In the genomic region with DNA sequence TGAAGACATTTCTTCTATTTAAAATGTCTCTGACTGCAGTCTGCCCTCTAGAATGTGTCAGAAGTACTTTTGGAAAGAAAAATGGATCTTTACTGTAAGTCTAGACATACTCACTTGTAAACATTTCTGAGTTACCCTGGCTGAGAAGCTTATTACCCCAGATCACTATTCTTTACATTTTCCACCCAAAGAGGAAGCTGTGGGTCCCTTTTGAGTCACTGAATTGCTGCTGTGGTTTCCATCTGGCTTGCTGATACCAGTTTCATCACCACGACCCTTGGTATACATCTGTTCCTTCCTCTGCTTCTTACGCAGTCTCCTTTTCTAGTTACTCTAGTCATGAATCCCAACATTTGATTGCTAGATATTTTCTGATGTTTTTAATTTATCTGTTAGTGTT, we compare ENCODE assay signal across 10 cellular contexts. TPM values are rescaled to one million over a fixed set of nuclear protein-coding genes. Genes with fewer than 3 reads are reported as not detected.
DNase-seq lines count a peak whose midpoint lies in the region; ATAC-seq and TF ChIP-seq lines count a peak whose summit lies in the region.
"Had no signal": no experiment of that assay in that cellular context is flagged by ENCODE, and none has a peak within 500 bp of the region (broad histone marks: within the 10 kb centered on the region; RNA-seq: fewer than 3 reads in every experiment).

No MANE protein-coding gene starts in this region.

- H3F3A ChIP-seq in SK-N-SH (replicated peaks; ENCODE audit: insufficient read depth): no peaks in the 10 kb centered on the region

- H3K27ac ChIP-seq in SK-N-SH (ENCODE audit: low read depth in 2 of 2, low read length in 1 of 2): no peak overlapping the region

- no peak for TF ChIP-seq CTCF in NB4 (IDR thresholded peaks at IDR 0.05; ENCODE audit: low read depth, low read length)
- no peak for TF ChIP-seq CTCF in SK-N-SH (IDR thresholded peaks at IDR 0.05)
- TF ChIP-seq CTCF in WTC11 (IDR thresholded peaks at IDR 0.05): no peak

- CTCF ChIA-PET in SK-N-SH (lab: Yijun Ruan, JAX) (interaction anchor here (1.5 kb wide), 1 partner anchor 51 kb away, joined by 4 read pairs; no protein-coding TSS in a partner anchor), WTC11 (lab: Charles Lee) (interaction anchor here (2.3 kb wide), 1 partner anchor 51 kb away, joined by 8 read pairs; no protein-coding TSS in a partner anchor)

- no peak overlapping the region for H3K9ac ChIP-seq in SK-N-SH

- no peak overlapping the region for H3K4me2 ChIP-seq in SK-N-SH

- ATAC-seq in GM18867 (IDR thresholded peaks at IDR 0.05; ENCODE audit: unreplicated experiment) (peak; percentile 98), HG02623 (IDR thresholded peaks at IDR 0.05; ENCODE audit: unreplicated experiment) (peak; percentile 99), WTC11 (no peak)
- ATAC-seq: K562 had no signal

- intact Hi-C loops in dendritic cell treated with granulocyte-macrophage colony-stimulating factor and Interleukin-4, amounts not matched to agents 40 ng/mL and 50 ng/mL, for 4 days (cut with micrococcal nuclease): no loop called here

- POLR2A ChIA-PET in SK-N-SH (lab: Yijun Ruan, JAX) (no interaction called here), WTC11 (lab: Charles Lee) (no interaction called here)

- H3K9me2 ChIP-seq in SK-N-SH: no peaks in the 10 kb centered on the region

- DNase-seq in NB4 (ENCODE audit: low read depth) (peak; percentile 93), NCI-H748 (lab: John Stamatoyannopoulos, UW; ENCODE audit: unreplicated experiment) (no peak), cerebellum (ENCODE audit: low spot score) (no peak), SK-N-SH (no peak), WTC11 (ENCODE audit: low spot score) (no peak)

- 3% methylated on average over 1 of the region's 2 CpGs for WGBS in SK-N-SH (ENCODE audit: low lambda C conversion rate)

- peaks cover 49% of the 10 kb centered on the region for H3K4me1 Mint-ChIP-seq in dendritic cell treated with granulocyte-macrophage colony-stimulating factor and Interleukin-4, amounts not matched to agents 40 ng/mL and 50 ng/mL, for 4 days (ENCODE audit: low read depth)
- H3K4me1 Mint-ChIP-seq in WTC11: peaks cover 10% of the 10 kb centered on the region

- TF ChIP-seq EP300 in SK-N-SH (IDR thresholded peaks at IDR 0.05; ENCODE audit: borderline replicate concordance in 1 of 2, low read depth in 1 of 2, low read length in 1 of 2): no peak

- H2AFZ ChIP-seq in SK-N-SH (ENCODE audit: low read depth): no peak overlapping the region

- H3K4me3 Mint-ChIP-seq in dendritic cell treated with granulocyte-macrophage colony-stimulating factor and Interleukin-4, amounts not matched to agents 40 ng/mL and 50 ng/mL, for 4 days: no peak overlapping the region
- H3K4me3 Mint-ChIP-seq in WTC11: no peak overlapping the region

- H3K36me3 ChIP-seq in SK-N-SH (replicated peaks in 1 of 2; ENCODE audit: control insufficient read depth in 1 of 2, insufficient read depth in 2 of 2, low read length in 1 of 2): no peaks in the 10 kb centered on the region

- TF ChIP-seq RAD21 in SK-N-SH (IDR thresholded peaks at IDR 0.05; ENCODE audit: low read length): no peak

- no peaks in the 10 kb centered on the region for H3K79me2 ChIP-seq in SK-N-SH (ENCODE audit: insufficient read depth)

- H3K9me3 ChIP-seq in SK-N-SH: no peaks in the 10 kb centered on the region

- H3K9me3 Mint-ChIP-seq in dendritic cell treated with granulocyte-macrophage colony-stimulating factor and Interleukin-4, amounts not matched to agents 40 ng/mL and 50 ng/mL, for 4 days: peaks cover 7% of the 10 kb centered on the region
- peaks cover 13% of the 10 kb centered on the region for H3K9me3 Mint-ChIP-seq in WTC11

- peaks cover 14% of the 10 kb centered on the region for H3K27me3 Mint-ChIP-seq in dendritic cell treated with granulocyte-macrophage colony-stimulating factor and Interleukin-4, amounts not matched to agents 40 ng/mL and 50 ng/mL, for 4 days
- no peaks in the 10 kb centered on the region; the same call in 1 of the 2 replicates for H3K27me3 Mint-ChIP-seq in WTC11 (ENCODE audit: low read depth)

- TF ChIP-seq POLR2A in NB4 (IDR thresholded peaks at IDR 0.05; ENCODE audit: extremely low read depth, insufficient read length): no peak

- H3K27ac Mint-ChIP-seq in dendritic cell treated with granulocyte-macrophage colony-stimulating factor and Interleukin-4, amounts not matched to agents 40 ng/mL and 50 ng/mL, for 4 days: peak overlapping the region; percentile 91
- H3K27ac Mint-ChIP-seq in WTC11: no peak overlapping the region

- H3K4me1 ChIP-seq in SK-N-SH (ENCODE audit: control insufficient read depth in 1 of 2, insufficient read depth in 2 of 2, low read depth in 1 of 2, low read length in 1 of 2): no peaks in the 10 kb centered on the region

- H3K36me3 Mint-ChIP-seq in dendritic cell treated with granulocyte-macrophage colony-stimulating factor and Interleukin-4, amounts not matched to agents 40 ng/mL and 50 ng/mL, for 4 days (ENCODE audit: low read depth): no peaks in the 10 kb centered on the region
- peaks cover 9% of the 10 kb centered on the region for H3K36me3 Mint-ChIP-seq in WTC11

- H3K4me3 ChIP-seq in NB4 (ENCODE audit: low read depth, low read length) (no peak overlapping the region), SK-N-SH (ENCODE audit: low read depth in 2 of 2, low read length in 1 of 2) (no peak overlapping the region)
- H3K4me3 ChIP-seq: K562 had no signal

- no peaks in the 10 kb centered on the region for H4K20me1 ChIP-seq in SK-N-SH (ENCODE audit: insufficient read depth)

- no peaks in the 10 kb centered on the region for H3K27me3 ChIP-seq in SK-N-SH (ENCODE audit: insufficient read depth)

TF ChIP-seq in SK-N-SH, 30 proteins besides CTCF, POLR2A, EP300 and RAD21 (continues in another document):
- TF ChIP-seq TAF1 (IDR thresholded peaks at IDR 0.05; ENCODE audit: borderline replicate concordance, low read depth, low read length): no peak
- no peak for TF ChIP-seq FOSL2 (IDR thresholded peaks at IDR 0.05; ENCODE audit: borderline replicate concordance, low read depth)
- no peak for TF ChIP-seq GABPA (IDR thresholded peaks at IDR 0.05; ENCODE audit: low read depth)
- no peak for TF ChIP-seq IRF3 (IDR thresholded peaks at IDR 0.05; ENCODE audit: low read depth, low read length)
- TF ChIP-seq MXI1 (IDR thresholded peaks at IDR 0.05; ENCODE audit: low read depth, low read length): no peak
- TF ChIP-seq MAX (IDR thresholded peaks at IDR 0.05; ENCODE audit: low read depth): no peak
- no peak for TF ChIP-seq SIN3A (IDR thresholded peaks at IDR 0.05; ENCODE audit: borderline replicate concordance, low read depth, low read length)

TF ChIP-seq in WTC11, 78 proteins besides CTCF, POLR2A, EP300 and RAD21:
- TF ChIP-seq PREB (CRISPR knock-in tag; IDR thresholded peaks at IDR 0.05; ENCODE audit: borderline replicate concordance) (no peak), HMGXB4 (CRISPR knock-in tag; IDR thresholded peaks at IDR 0.05) (no peak)

RNA-seq across cellular contexts. Expression of gene CLEC4D, which starts 20.2 kb away (rescaled TPM):
- not detected for total RNA-seq in cerebellum
- polyA plus RNA-seq in SK-N-SH (2012; rRNA removed): not detected in 2 replicates
- not detected in 2 replicates for polyA plus RNA-seq in SK-N-SH (2012; cell fraction: cytosol; rRNA removed)
- polyA plus RNA-seq in SK-N-SH (2012; cell fraction: nucleus; rRNA removed): not detected in 2 replicates
- 0.09 to 0.16 TPM in 2 of 3 replicates, not detected in the other for total RNA-seq in WTC11 (2021)
- total RNA-seq: K562, pulmonary artery endothelial cell had no signal
- polyA plus RNA-seq: K562 had no signal

RNA-seq across cellular contexts. Expression of gene CLEC6A, which starts 37.3 kb away (rescaled TPM):
- total RNA-seq in cerebellum: not detected
- polyA plus RNA-seq in SK-N-SH (2012; rRNA removed): not detected in 2 replicates
- not detected in 2 replicates for polyA plus RNA-seq in SK-N-SH (2012; cell fraction: cytosol; rRNA removed)
- polyA plus RNA-seq in SK-N-SH (2012; cell fraction: nucleus; rRNA removed): not detected in 2 replicates
- 0.11 to 0.20 TPM in 2 of 3 replicates, not detected in the other for total RNA-seq in WTC11 (2021)
- total RNA-seq: K562, pulmonary artery endothelial cell had no signal
- polyA plus RNA-seq: K562 had no signal

RNA-seq across cellular contexts. Expression of gene CLEC4E, which starts 47.6 kb away (rescaled TPM):
- total RNA-seq in cerebellum (not detected), WTC11 (2021) (not detected in 3 replicates)
- polyA plus RNA-seq in SK-N-SH (2012; rRNA removed): not detected in 2 replicates
- polyA plus RNA-seq in SK-N-SH (2012; cell fraction: cytosol; rRNA removed): not detected in 2 replicates
- not detected in 2 replicates for polyA plus RNA-seq in SK-N-SH (2012; cell fraction: nucleus; rRNA removed)
- total RNA-seq: K562, pulmonary artery endothelial cell had no signal
- polyA plus RNA-seq: K562 had no signal
